Comparison of ENCODE assay signal across 8 cellular contexts in the genomic region with DNA sequence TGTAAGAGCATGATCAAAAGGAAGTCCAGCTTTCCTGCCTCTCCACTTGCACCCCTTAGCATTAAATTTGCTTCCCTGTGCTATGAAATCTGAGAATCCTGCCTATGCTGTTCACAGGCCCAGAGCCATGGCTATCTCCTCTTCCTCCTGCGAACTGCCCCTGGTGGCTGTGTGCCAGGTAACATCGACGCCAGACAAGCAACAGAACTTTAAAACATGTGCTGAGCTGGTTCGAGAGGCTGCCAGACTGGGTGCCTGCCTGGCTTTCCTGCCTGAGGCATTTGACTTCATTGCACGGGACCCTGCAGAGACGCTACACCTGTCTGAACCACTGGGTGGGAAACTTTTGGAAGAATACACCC.
DNase-seq lines count a peak whose midpoint lies in the region; ATAC-seq and FAIRE-seq lines count a peak whose summit lies in the region.

No MANE protein-coding gene starts in this region.

- no peaks in the 10 kb centered on the region for H3K27me3 ChIP-seq in duodenal mucosa (ENCODE audit: control insufficient read depth in 1 of 2, insufficient read depth in 2 of 2, low read length in 2 of 2)
- H3K27me3 ChIP-seq in muscle layer of colon (ENCODE audit: control insufficient read depth in 1 of 2, insufficient read depth in 2 of 2, low read length in 2 of 2), result no peaks in the 10 kb centered on the region

- no peak for FAIRE-seq in RCC 7860 (lab: Jason Lieb, UNC)

- H3K27ac ChIP-seq in duodenal mucosa (ENCODE audit: low read depth, low read length) (peak overlapping the region; percentile 95), muscle layer of colon (ENCODE audit: low read depth, low read length) (peak overlapping the region; percentile 99)

- H3K4me1 ChIP-seq in duodenal mucosa (ENCODE audit: control insufficient read depth in 1 of 2, insufficient read depth in 2 of 2, low read length in 2 of 2) (peaks cover 33 to 52% of the 10 kb centered on the region in 2 donors), muscle layer of colon (ENCODE audit: insufficient read depth, low read length) (peaks cover 43% of the 10 kb centered on the region)

- DNase-seq in DMS114 treated with DMSO at 0.1 percent for 48 hours (lab: John Stamatoyannopoulos, UW; ENCODE audit: unreplicated experiment), result peak; percentile 29
- peak; percentile 31 for DNase-seq in OCI-M1 (lab: John Stamatoyannopoulos, UW)
- no peak for DNase-seq in RCC 7860 (ENCODE audit: low spot score)
- no peak for DNase-seq in hepatic stellate cell (ENCODE audit: low spot score)
- no peak for DNase-seq in iPS-NIHi11 (ENCODE audit: low spot score)

- ATAC-seq in GM18873 (IDR thresholded peaks at IDR 0.05; ENCODE audit: low FRiP score, unreplicated experiment), result no peak

- H3K9me3 ChIP-seq in duodenal mucosa (ENCODE audit: control insufficient read depth in 1 of 2, low read length in 2 of 2) (no peaks in the 10 kb centered on the region), muscle layer of colon (ENCODE audit: low read length) (no peaks in the 10 kb centered on the region)

- H3K36me3 ChIP-seq in duodenal mucosa (ENCODE audit: control insufficient read depth in 1 of 2, insufficient read depth in 2 of 2, low read length in 2 of 2), result peaks cover 34 to 44% of the 10 kb centered on the region in 2 donors
- H3K36me3 ChIP-seq in muscle layer of colon (ENCODE audit: insufficient read depth, low read length), result peaks cover 41% of the 10 kb centered on the region

- H3K9ac ChIP-seq in duodenal mucosa (ENCODE audit: low read depth in 1 of 2, low read length in 2 of 2) (peak overlapping the region; percentile 99), muscle layer of colon (ENCODE audit: low read length) (peak overlapping the region; percentile 87)

- H3K4me3 ChIP-seq in duodenal mucosa (ENCODE audit: low read depth in 1 of 2, low read length in 2 of 2), result peak overlapping the region; percentile 92 to 100
- H3K4me3 ChIP-seq in muscle layer of colon (ENCODE audit: low read depth in 1 of 2, low read length in 2 of 2), result peak overlapping the region; percentile 96 to 99

Comparison
In these comparisons a context has a peak if more than half of its experiments do, and no peak if none do; other contexts are left out.
1. DNase-seq: peak in DMS114 treated with DMSO at 0.1 percent for 48 hours (single experiment) and OCI-M1 (single experiment); none in RCC 7860 (single experiment), hepatic stellate cell (single experiment) and iPS-NIHi11 (single experiment).